Comparison of ENCODE assay signal across 30 cellular contexts in the genomic region with DNA sequence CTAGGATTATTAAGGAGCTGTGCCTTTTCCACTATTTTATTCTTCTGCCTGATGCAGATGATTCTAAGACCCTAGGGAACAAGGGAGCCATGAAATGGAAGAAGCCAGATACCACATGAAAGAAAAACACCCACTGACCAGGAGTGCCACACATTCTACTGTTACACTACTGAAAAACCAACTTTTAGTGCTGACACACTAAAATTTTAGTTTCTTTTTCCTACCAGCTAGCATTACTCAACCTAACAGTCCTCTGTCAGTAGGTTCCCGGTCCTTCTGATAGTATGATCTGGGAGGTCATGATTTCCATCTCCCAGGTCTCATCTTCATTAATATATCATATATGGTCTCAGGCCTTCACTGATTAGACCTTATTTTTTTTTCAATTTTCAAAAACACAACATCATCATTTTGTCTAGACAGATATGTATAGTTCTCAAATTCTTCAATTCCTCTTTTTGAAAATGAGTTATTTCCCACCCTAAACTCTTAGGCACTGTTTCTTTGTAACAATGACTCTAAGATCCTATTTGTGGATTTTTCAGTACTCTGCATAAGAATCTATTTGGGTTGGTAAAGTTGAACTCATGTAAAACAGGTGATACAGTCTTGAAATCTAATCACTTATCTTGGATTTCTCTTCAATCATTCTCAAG.
"Had no signal": no experiment of that assay in that cellular context is flagged by ENCODE, and none has a peak within 500 bp of the region (broad histone marks: within the 10 kb centered on the region; RNA-seq: fewer than 3 reads in every experiment).

No MANE protein-coding gene starts in this region.

- H3K4me1 ChIP-seq: SJCRH30 had no signal

- H3K4me2 ChIP-seq: PC-9 had no signal

- H2AFZ ChIP-seq: PC-9 had no signal

- H3K27me3 ChIP-seq: SJCRH30 had no signal

- FAIRE-seq: RCC 7860 had no signal

- DNase-seq: Karpas-422, NCI-H1048, NCI-H1092 treated with DMSO at 0.1 percent for 48 hours, NCI-H1105 treated with DMSO at 0.1 percent for 48 hours, NCI-H1417, NCI-H1436, NCI-H146, NCI-H1694, NCI-H187, NCI-H1930, NCI-H2029 treated with DMSO at 0.1 percent for 48 hours, NCI-H2171 treated with DMSO at 0.1 percent for 48 hours, NCI-H2227 treated with DMSO at 0.1 percent for 48 hours, NCI-H345, NCI-H446, NCI-H510A treated with DMSO at 0.1 percent for 48 hours, NCI-H524 treated with DMSO at 0.1 percent for 48 hours, NCI-H526 treated with DMSO at 0.1 percent for 48 hours, NCI-H774, PC-9, SHP77, SIG-M5, SJCRH30, SW 1271, T-helper 1 cell had no signal

- H3K4me3 ChIP-seq: PC-9, SJCRH30, SK-N-MC had no signal

- H3K36me3 ChIP-seq: SJCRH30 had no signal

- H3K27ac ChIP-seq: PC-9, RWPE1, SJCRH30, SK-N-MC had no signal

- ATAC-seq: Panc1, Right ventricle myocardium inferior had no signal

- H3K9me3 ChIP-seq: SJCRH30 had no signal
